ENCODE assay signal across 7 cellular contexts in genomic region chr4:60750962-60751361, GRCh38.
"Had no signal": no experiment of that assay in that cellular context is flagged by ENCODE, and none has a peak within 500 bp of the region (broad histone marks: within the 10 kb centered on the region; RNA-seq: fewer than 3 reads in every experiment).

No MANE protein-coding gene starts in this region.

- H3K27ac ChIP-seq: HL-60 had no signal

- H3K4me3 ChIP-seq: GM23338, HAP-1 had no signal

- H3K4me1 ChIP-seq: HAP-1 had no signal

- DNase-seq: H7, HFFc6, KG1 had no signal

- ATAC-seq: GM23338, HCT116 had no signal

- H3K4me2 ChIP-seq: GM23338 had no signal

- H3K36me3 ChIP-seq: HAP-1 had no signal

- H3K9me3 ChIP-seq: HAP-1 had no signal

- H2AFZ ChIP-seq: GM23338 had no signal
